Comparison of ENCODE assay signal across 30 cellular contexts in the genomic region with DNA sequence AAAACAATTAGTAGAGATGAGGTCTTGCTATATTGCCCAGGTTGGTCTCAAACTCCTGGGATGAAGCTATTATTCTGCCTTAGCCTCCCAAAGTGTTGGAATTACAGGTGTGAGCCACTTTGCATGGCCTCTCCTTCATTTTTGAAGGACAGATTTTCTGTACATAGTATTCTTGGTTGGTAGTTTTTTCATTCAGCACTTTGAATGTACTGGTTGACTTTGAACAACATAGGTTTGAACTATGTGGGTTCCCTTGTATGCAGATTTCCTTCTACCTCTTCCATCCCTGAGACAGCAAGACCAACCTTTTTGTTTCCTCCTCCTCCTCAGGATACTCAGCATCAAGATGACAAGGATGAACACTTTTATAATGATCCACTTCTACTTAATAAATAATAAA.
A peak's percentile ranks its signal among the peaks of the same experiment; 100 is the strongest.
DNase-seq lines count a peak whose midpoint lies in the region; ATAC-seq, FAIRE-seq and TF ChIP-seq lines count a peak whose summit lies in the region.
"Had no signal": no experiment of that assay in that cellular context is flagged by ENCODE, and none has a peak within 500 bp of the region (broad histone marks: within the 10 kb centered on the region; RNA-seq: fewer than 3 reads in every experiment).

No MANE protein-coding gene starts in this region.

- no peak overlapping the region for H3K9ac ChIP-seq in HepG2 (ENCODE audit: insufficient read depth, low read depth, low read length)
- H3K9ac ChIP-seq: BLaER1; BLaER1 treated with 17β-estradiol and CSF1 and Interleukin-3, amounts not matched to agents 10 nM and 100 nM had no signal

- TF ChIP-seq EP300 in HepG2 (IDR thresholded peaks at IDR 0.05; ENCODE audit: low read depth in 2 of 2, low read length in 2 of 2) (no peak), HepG2 (CRISPR knock-in tag; IDR thresholded peaks at IDR 0.05; ENCODE audit: borderline replicate concordance) (no peak)

- no peak for TF ChIP-seq CTCF in HepG2 (CRISPR knock-in tag; IDR thresholded peaks at IDR 0.05)
- no peak for TF ChIP-seq CTCF in right lobe of liver (IDR thresholded peaks at IDR 0.05)
- no peak for TF ChIP-seq CTCF in HEK293 (tag by site-specific recombination; IDR thresholded peaks at IDR 0.05)

- no peak overlapping the region for H2AFZ ChIP-seq in HepG2 (ENCODE audit: low read length)

- no peak overlapping the region for H3K27ac ChIP-seq in HepG2 (ENCODE audit: extremely low read length, insufficient read depth, low read length)
- H3K27ac ChIP-seq in right lobe of liver, result no peak overlapping the region
- no peak overlapping the region for H3K27ac ChIP-seq in HEK293 (ENCODE audit: extremely low read depth, low read depth, low read length)
- H3K27ac ChIP-seq: 22Rv1; A549; BLaER1; BLaER1 treated with 17β-estradiol and CSF1 and Interleukin-3, amounts not matched to agents 10 nM and 100 nM; C4-2B had no signal

- H3K27me3 ChIP-seq in HepG2 (ENCODE audit: control insufficient read depth in 1 of 2, insufficient read depth in 2 of 2, low read length in 2 of 2), result no peaks in the 10 kb centered on the region
- H3K27me3 ChIP-seq in right lobe of liver, result no peaks in the 10 kb centered on the region
- H3K27me3 ChIP-seq in MG63, result no peaks in the 10 kb centered on the region
- H3K27me3 ChIP-seq: BE2C; BLaER1; BLaER1 treated with 17β-estradiol and CSF1 and Interleukin-3, amounts not matched to agents 10 nM and 100 nM had no signal

- H3K4me2 ChIP-seq in HepG2 (ENCODE audit: low read depth, low read length), result no peak overlapping the region
- H3K4me2 ChIP-seq: A549; BLaER1; BLaER1 treated with 17β-estradiol and CSF1 and Interleukin-3, amounts not matched to agents 10 nM and 100 nM had no signal

- CTCF ChIA-PET in HepG2 (lab: Yijun Ruan, JAX; ENCODE audit: low intra/inter-chr PET ratio, low total read pairs) (no interaction called here), HEK293 (lab: Yijun Ruan, JAX) (no interaction called here)

- H3K4me3 ChIP-seq in HepG2 (replicated peaks in 1 of 3; ENCODE audit: insufficient read depth in 1 of 3, low read depth in 2 of 3, low read length in 3 of 3), result no peak overlapping the region
- H3K4me3 ChIP-seq in right lobe of liver, result no peak overlapping the region
- no peak overlapping the region for H3K4me3 ChIP-seq in HEK293 (ENCODE audit: low read depth, low read length)
- no peak overlapping the region for H3K4me3 ChIP-seq in MG63
- H3K4me3 ChIP-seq: A549; BLaER1; BLaER1 treated with 17β-estradiol and CSF1 and Interleukin-3, amounts not matched to agents 10 nM and 100 nM had no signal

- in situ Hi-C loops in HepG2 (cut with HindIII; ENCODE audit: extremely low pct_ligation_motif_present, low pct_unique_long_range_greater_than_20kb), result no loop called here

- no peaks in the 10 kb centered on the region for H3K79me2 ChIP-seq in HepG2 (ENCODE audit: insufficient read depth, low read length)

- H3K36me3 ChIP-seq in HepG2 (replicated peaks in 1 of 2; ENCODE audit: control insufficient read depth in 1 of 2, insufficient read depth in 2 of 2, low read length in 2 of 2) (no peaks in the 10 kb centered on the region), right lobe of liver (no peaks in the 10 kb centered on the region), HEK293 (ENCODE audit: control insufficient read depth in 2 of 2, insufficient read depth in 1 of 2, low read length in 2 of 2) (no peaks in the 10 kb centered on the region), MG63 (no peaks in the 10 kb centered on the region)
- H3K36me3 ChIP-seq: BE2C; BLaER1; BLaER1 treated with 17β-estradiol and CSF1 and Interleukin-3, amounts not matched to agents 10 nM and 100 nM had no signal

- no peak for TF ChIP-seq RAD21 in HepG2 (CRISPR knock-in tag; IDR thresholded peaks at IDR 0.05)

- FAIRE-seq in HepG2 (lab: Jason Lieb, UNC), result peak; percentile 18
- FAIRE-seq: A549, D721Med had no signal

- H3K9me3 ChIP-seq in HepG2 (ENCODE audit: low read length), result peaks cover 23% of the 10 kb centered on the region
- no peaks in the 10 kb centered on the region for H3K9me3 ChIP-seq in right lobe of liver
- no peaks in the 10 kb centered on the region for H3K9me3 ChIP-seq in HEK293 (ENCODE audit: control insufficient read depth, insufficient read depth, low read depth, low read length)
- H3K9me3 ChIP-seq in MG63, result peaks cover 13% of the 10 kb centered on the region; the same call in 1 of the 2 replicates
- H3K9me3 ChIP-seq: A549, BE2C, Caco-2 had no signal

- H3K4me1 ChIP-seq in HepG2 (ENCODE audit: insufficient read depth, low read length) (no peaks in the 10 kb centered on the region), right lobe of liver (no peaks in the 10 kb centered on the region), HEK293 (ENCODE audit: control insufficient read depth, insufficient read depth, low read length) (no peaks in the 10 kb centered on the region)
- H3K4me1 ChIP-seq: A549; BE2C; BLaER1; BLaER1 treated with 17β-estradiol and CSF1 and Interleukin-3, amounts not matched to agents 10 nM and 100 nM; Caco-2 had no signal

- ATAC-seq in HepG2 (no peak), right lobe of liver (no peak)
- ATAC-seq: A549; CD8-positive, alpha-beta T cell had no signal

- POLR2A ChIA-PET in HepG2 (lab: Yijun Ruan, JAX), result no interaction called here
- POLR2A ChIA-PET in HEK293 (lab: Yijun Ruan, JAX), result no interaction called here

- BruUV-seq in HepG2 (replicated peaks; lab: Mats Ljungman, UMichigan), result no TSS peak

- no peak for TF ChIP-seq POLR2A in HepG2 (IDR thresholded peaks at IDR 0.05; ENCODE audit: insufficient read depth in 1 of 2, low read depth in 2 of 2, low read length in 2 of 2)
- TF ChIP-seq POLR2A in right lobe of liver (IDR thresholded peaks at IDR 0.05), result no peak

- no peak for DNase-seq in HepG2 (ENCODE audit: low spot score)
- no peak for DNase-seq in right lobe of liver
- no peak for DNase-seq in MG63
- DNase-seq: 8988T; ACHN; AML-193; BE2C; C1 segment of cervical spinal cord; Caco-2; Calu3; CD4-positive, alpha-beta memory T cell; CD4-positive, alpha-beta T cell; CD4-positive, CD25-positive, alpha-beta regulatory T cell; CD8-positive, alpha-beta memory T cell; CD8-positive, alpha-beta T cell; COR-L47; DMS 273 treated with DMSO at 0.1 percent for 48 hours; DMS153; DMS53; DMS79; DMS79 treated with DMSO at 0.1 percent for 48 hours; DND-41; EL had no signal

- intact Hi-C loops in HepG2 (cut with micrococcal nuclease; ENCODE audit: unreplicated experiment) (no loop called here), right lobe of liver (cut with DNase I) (no loop called here)

- H4K20me1 ChIP-seq in HepG2 (ENCODE audit: insufficient read depth, low read length), result no peaks in the 10 kb centered on the region
- H4K20me1 ChIP-seq: BLaER1; BLaER1 treated with 17β-estradiol and CSF1 and Interleukin-3, amounts not matched to agents 10 nM and 100 nM had no signal

TF ChIP-seq in HepG2, 621 proteins besides CTCF, POLR2A, EP300 and RAD21:
- TF ChIP-seq NFATC3 (CRISPR knock-in tag; IDR thresholded peaks at IDR 0.05) (no peak), SYNCRIP (IDR thresholded peaks at IDR 0.05; ENCODE audit: insufficient read depth, low read depth, low read length) (no peak), CHD2 (IDR thresholded peaks at IDR 0.05; ENCODE audit: low read depth, low read length) (no peak), ZNF724P (CRISPR knock-in tag; IDR thresholded peaks at IDR 0.05; ENCODE audit: borderline replicate concordance) (no peak), ZNF207 (IDR thresholded peaks at IDR 0.05; ENCODE audit: borderline replicate concordance) (no peak)
- TF ChIP-seq, protein P1, sequence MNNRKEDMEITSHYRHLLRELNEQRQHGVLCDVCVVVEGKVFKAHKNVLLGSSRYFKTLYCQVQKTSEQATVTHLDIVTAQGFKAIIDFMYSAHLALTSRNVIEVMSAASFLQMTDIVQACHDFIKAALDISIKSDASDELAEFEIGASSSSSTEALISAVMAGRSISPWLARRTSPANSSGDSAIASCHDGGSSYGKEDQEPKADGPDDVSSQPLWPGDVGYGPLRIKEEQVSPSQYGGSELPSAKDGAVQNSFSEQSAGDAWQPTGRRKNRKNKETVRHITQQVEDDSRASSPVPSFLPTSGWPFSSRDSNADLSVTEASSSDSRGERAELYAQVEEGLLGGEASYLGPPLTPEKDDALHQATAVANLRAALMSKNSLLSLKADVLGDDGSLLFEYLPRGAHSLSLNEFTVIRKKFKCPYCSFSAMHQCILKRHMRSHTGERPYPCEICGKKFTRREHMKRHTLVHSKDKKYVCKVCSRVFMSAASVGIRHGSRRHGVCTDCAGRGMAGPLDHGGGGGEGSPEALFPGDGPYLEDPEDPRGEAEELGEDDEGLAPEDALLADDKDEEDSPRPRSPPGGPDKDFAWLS (CRISPR knock-in tag; IDR thresholded peaks at IDR 0.05; ENCODE audit: borderline replicate concordance), result no peak

TF ChIP-seq in HEK293, 187 proteins besides CTCF, POLR2A, EP300 and RAD21:
- TF ChIP-seq TRIM28 (IDR thresholded peaks at IDR 0.05; ENCODE audit: borderline replicate concordance, low read length) (peak; percentile 63; the same call in 1 of the 2 replicates), ZNF549 (tag by site-specific recombination; IDR thresholded peaks at IDR 0.05) (no peak), SETDB1 (IDR thresholded peaks at IDR 0.05; ENCODE audit: insufficient read length, low read length) (peak; percentile 97)
- TF ChIP-seq, protein P2, sequence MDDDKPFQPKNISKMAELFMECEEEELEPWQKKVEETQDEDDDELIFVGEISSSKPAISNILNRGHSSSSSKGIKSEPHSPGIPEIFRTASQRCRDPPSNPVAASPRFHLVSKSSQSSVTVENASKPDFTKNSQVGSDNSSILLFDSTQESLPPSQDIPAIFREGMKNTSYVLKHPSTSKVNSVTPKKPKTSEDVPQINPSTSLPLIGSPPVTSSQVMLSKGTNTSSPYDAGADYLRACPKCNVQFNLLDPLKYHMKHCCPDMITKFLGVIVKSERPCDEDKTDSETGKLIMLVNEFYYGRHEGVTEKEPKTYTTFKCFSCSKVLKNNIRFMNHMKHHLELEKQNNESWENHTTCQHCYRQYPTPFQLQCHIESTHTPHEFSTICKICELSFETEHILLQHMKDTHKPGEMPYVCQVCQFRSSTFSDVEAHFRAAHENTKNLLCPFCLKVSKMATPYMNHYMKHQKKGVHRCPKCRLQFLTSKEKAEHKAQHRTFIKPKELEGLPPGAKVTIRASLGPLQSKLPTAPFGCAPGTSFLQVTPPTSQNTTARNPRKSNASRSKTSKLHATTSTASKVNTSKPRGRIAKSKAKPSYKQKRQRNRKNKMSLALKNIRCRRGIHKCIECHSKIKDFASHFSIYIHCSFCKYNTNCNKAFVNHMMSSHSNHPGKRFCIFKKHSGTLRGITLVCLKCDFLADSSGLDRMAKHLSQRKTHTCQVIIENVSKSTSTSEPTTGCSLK (tag by site-specific recombination; IDR thresholded peaks at IDR 0.05), result no peak
TF ChIP-seq in HEK293: peak in this region for 2.
